8 cellular contexts compared by ENCODE assay signal in the genomic region with DNA sequence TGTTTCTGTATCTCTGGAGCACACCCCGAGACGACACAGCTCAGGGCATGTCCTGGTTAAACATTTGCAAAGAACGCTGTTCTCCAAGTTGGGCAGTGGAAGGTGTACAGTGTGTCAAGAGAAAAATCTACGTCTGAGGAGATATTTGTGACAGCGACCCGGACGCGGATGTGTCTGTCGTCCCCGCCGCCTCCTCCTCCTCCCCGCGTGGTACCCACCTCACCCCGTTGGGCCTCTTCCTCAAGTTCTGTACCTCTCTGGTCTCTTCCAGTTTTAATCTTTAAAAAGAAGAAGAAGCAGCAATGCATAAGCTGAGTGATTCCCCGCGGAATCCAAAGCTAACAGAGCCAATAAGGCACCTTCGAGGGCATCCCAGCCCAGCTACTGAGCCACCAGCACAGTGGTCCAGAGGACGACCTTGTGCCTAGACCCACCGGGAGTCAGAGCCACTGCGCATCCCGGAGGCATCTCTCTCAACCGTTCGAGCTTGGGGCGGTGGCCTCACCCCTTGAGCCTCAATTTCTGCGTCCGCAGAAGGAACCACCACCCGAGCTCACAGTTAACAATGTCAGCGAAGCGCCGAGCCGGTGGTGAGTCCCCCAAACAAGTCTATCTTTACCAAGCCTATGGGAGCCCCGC. TPM values are rescaled to one million over a fixed set of nuclear protein-coding genes. Genes with fewer than 3 reads are reported as not detected.
A peak's percentile ranks its signal among the peaks of the same experiment; 100 is the strongest.
DNase-seq lines count a peak whose midpoint lies in the region; ATAC-seq, FAIRE-seq and TF ChIP-seq lines count a peak whose summit lies in the region.

No MANE protein-coding gene starts in this region.

- no peaks in the 10 kb centered on the region for H3K9me3 Mint-ChIP-seq in activated T-cell treated with anti-CD3 and anti-CD28 coated beads, Interleukin-2, amount 50 U/mL, for 24 hours

- no peak for TF ChIP-seq POLR2A in GM12892 (IDR thresholded peaks at IDR 0.05; ENCODE audit: low read depth, low read length)

- H3K27me3 ChIP-seq in BJ (ENCODE audit: control insufficient read depth, insufficient read depth, low read length): no peaks in the 10 kb centered on the region
- H3K27me3 ChIP-seq in parathyroid adenoma (ENCODE audit: control insufficient read depth, insufficient read depth, low read length): no peaks in the 10 kb centered on the region

- peak overlapping the region; percentile 96 for H3K4me3 Mint-ChIP-seq in activated T-cell treated with anti-CD3 and anti-CD28 coated beads, Interleukin-2, amount 50 U/mL, for 24 hours

- POLR2A ChIA-PET in BJ (lab: Charles Lee): no interaction called here

- FAIRE-seq in GM12892 (lab: Jason Lieb, UNC): no peak

- no peaks in the 10 kb centered on the region for H3K4me1 ChIP-seq in parathyroid adenoma

- peak overlapping the region; percentile 91 for H3K4me2 ChIP-seq in parathyroid adenoma (ENCODE audit: low read length)

- peaks cover 5% of the 10 kb centered on the region for H3K36me3 ChIP-seq in BJ (ENCODE audit: control insufficient read depth, insufficient read depth, low read length)
- no peaks in the 10 kb centered on the region for H3K36me3 ChIP-seq in parathyroid adenoma (ENCODE audit: control insufficient read depth, insufficient read depth, low read length)

- TF ChIP-seq CTCF in BJ (IDR thresholded peaks at IDR 0.05; ENCODE audit: insufficient read depth, low read depth, low read length): no peak
- TF ChIP-seq CTCF in fibroblast of the aortic adventitia (IDR thresholded peaks at IDR 0.05; ENCODE audit: insufficient read depth, low read length): no peak
- no peak for TF ChIP-seq CTCF in parathyroid adenoma (IDR thresholded peaks at IDR 0.05)

- peak overlapping the region; percentile 96 for H3K27ac Mint-ChIP-seq in activated T-cell treated with anti-CD3 and anti-CD28 coated beads, Interleukin-2, amount 50 U/mL, for 24 hours

- H3K79me2 ChIP-seq in parathyroid adenoma: peaks cover 16% of the 10 kb centered on the region

- peaks cover 52% of the 10 kb centered on the region for H3K4me1 Mint-ChIP-seq in activated T-cell treated with anti-CD3 and anti-CD28 coated beads, Interleukin-2, amount 50 U/mL, for 24 hours (ENCODE audit: low read depth)

- H3K9ac ChIP-seq in parathyroid adenoma: peak overlapping the region; percentile 53

- peak overlapping the region; percentile 68 for H3K4me3 ChIP-seq in BJ (ENCODE audit: low read depth, low read length)
- H3K4me3 ChIP-seq in fibroblast of the aortic adventitia (ENCODE audit: low read depth, low read length): peak overlapping the region; percentile 99
- peak overlapping the region; percentile 73 for H3K4me3 ChIP-seq in parathyroid adenoma (ENCODE audit: low read depth, low read length)

- peaks cover 78% of the 10 kb centered on the region for H3K36me3 Mint-ChIP-seq in activated T-cell treated with anti-CD3 and anti-CD28 coated beads, Interleukin-2, amount 50 U/mL, for 24 hours (ENCODE audit: low read depth)

- no peak for DNase-seq in BJ (ENCODE audit: low read depth)
- peak; percentile 29 for DNase-seq in HuH-7.5 (ENCODE audit: low spot score)
- no peak for DNase-seq in activated T-cell treated with anti-CD3 and anti-CD28 coated beads, Interleukin-2, amount 50 U/mL, for 24 hours
- no peak for DNase-seq in fibroblast of the aortic adventitia (ENCODE audit: low read depth)
- DNase-seq in GM12892 (ENCODE audit: insufficient read length): no peak
- DNase-seq in midbrain (lab: John Stamatoyannopoulos, UW): no peak

- peak overlapping the region; percentile 57 for H3K27ac ChIP-seq in parathyroid adenoma

- no peaks in the 10 kb centered on the region for H3K27me3 Mint-ChIP-seq in activated T-cell treated with anti-CD3 and anti-CD28 coated beads, Interleukin-2, amount 50 U/mL, for 24 hours

- H3K9me3 ChIP-seq in parathyroid adenoma (ENCODE audit: control insufficient read depth, low read length): no peaks in the 10 kb centered on the region

- peak overlapping the region; percentile 96 for H2AFZ ChIP-seq in parathyroid adenoma

- CTCF ChIA-PET in BJ (lab: Yijun Ruan, JAX): interaction anchor here (0.6 to 0.9 kb wide), 2 partner anchors 90 to 276 kb away, joined by 3 read pairs; no protein-coding TSS in a partner anchor

- ATAC-seq in GM21423 (IDR thresholded peaks at IDR 0.05; ENCODE audit: unreplicated experiment): peak; percentile 14

RNA-seq across cellular contexts. Expression of gene C9orf78, which starts 0.5 kb away (rescaled TPM):
- 26.1 and 41.9 TPM in 2 replicates for polyA plus RNA-seq in BJ (2011; rRNA removed)
- 4.6 and 5.5 TPM in 2 replicates for polyA minus RNA-seq in BJ (2011; rRNA and poly(A)+ RNA removed)
- total RNA-seq in fibroblast of the aortic adventitia (ENCODE audit: low replicate concordance): 37.3 and 107 TPM in 2 replicates
- 37.1 TPM for polyA plus RNA-seq in GM12892 (2012; ENCODE audit: missing spikeins)

RNA-seq across cellular contexts. Expression of gene USP20, which starts 0.7 kb away (rescaled TPM):
- 10.5 and 19.0 TPM in 2 replicates for polyA plus RNA-seq in BJ (2011; rRNA removed)
- polyA minus RNA-seq in BJ (2011; rRNA and poly(A)+ RNA removed): 12.4 and 13.0 TPM in 2 replicates
- 7.5 and 11.4 TPM in 2 replicates for total RNA-seq in fibroblast of the aortic adventitia (ENCODE audit: low replicate concordance)
- polyA plus RNA-seq in GM12892 (2012; ENCODE audit: missing spikeins): 9.1 TPM

RNA-seq across cellular contexts. Expression of gene TOR1A, which starts 10.7 kb away (rescaled TPM):
- 78.8 and 93.2 TPM in 2 replicates for polyA plus RNA-seq in BJ (2011; rRNA removed)
- 28.0 and 39.4 TPM in 2 replicates for polyA minus RNA-seq in BJ (2011; rRNA and poly(A)+ RNA removed)
- total RNA-seq in fibroblast of the aortic adventitia (ENCODE audit: low replicate concordance): 23.0 and 48.9 TPM in 2 replicates
- 19.0 TPM for polyA plus RNA-seq in GM12892 (2012; ENCODE audit: missing spikeins)

RNA-seq across cellular contexts. Expression of gene TOR1B, which starts 31.6 kb away (rescaled TPM):
- polyA plus RNA-seq in BJ (2011; rRNA removed): 26.8 and 31.4 TPM in 2 replicates
- polyA minus RNA-seq in BJ (2011; rRNA and poly(A)+ RNA removed): 9.5 and 12.9 TPM in 2 replicates
- total RNA-seq in fibroblast of the aortic adventitia (ENCODE audit: low replicate concordance): 24.9 and 36.2 TPM in 2 replicates
- polyA plus RNA-seq in GM12892 (2012; ENCODE audit: missing spikeins): 9.5 TPM
